Comparison of ENCODE assay signal across 18 cellular contexts in genomic region chr3:77362936-77363335, GRCh38.
DNase-seq lines count a peak whose midpoint lies in the region; ATAC-seq, FAIRE-seq and TF ChIP-seq lines count a peak whose summit lies in the region.
"Had no signal": no experiment of that assay in that cellular context is flagged by ENCODE, and none has a peak within 500 bp of the region (broad histone marks: within the 10 kb centered on the region; RNA-seq: fewer than 3 reads in every experiment).

No MANE protein-coding gene starts in this region.

- no peak for TF ChIP-seq EP300 in SK-N-SH (IDR thresholded peaks at IDR 0.05; ENCODE audit: borderline replicate concordance in 1 of 2, low read depth in 1 of 2, low read length in 1 of 2)

- FAIRE-seq in bronchial epithelial cell (lab: Jason Lieb, UNC), result no peak
- FAIRE-seq: GM12891, GM18507, H54 had no signal

- H3K4me1 ChIP-seq in foreskin keratinocyte (peaks cover 7% of the 10 kb centered on the region), SK-N-SH (ENCODE audit: control insufficient read depth in 1 of 2, insufficient read depth in 2 of 2, low read depth in 1 of 2, low read length in 1 of 2) (peaks cover 0 to 2% of the 10 kb centered on the region in 2 experiments; a peak in 1 of 4 replicates)

- CTCF ChIA-PET in SK-N-SH (lab: Yijun Ruan, JAX), result interaction anchor here (0.6 to 0.8 kb wide), 2 partner anchors 15 to 1344 kb away, joined by 3 to 4 read pairs; no protein-coding TSS in a partner anchor

- ATAC-seq in foreskin keratinocyte (peak; percentile 46), GM21619 (IDR thresholded peaks at IDR 0.05; ENCODE audit: unreplicated experiment) (no peak), HG02610 (IDR thresholded peaks at IDR 0.05; ENCODE audit: unreplicated experiment) (no peak)

- no peaks in the 10 kb centered on the region for H4K20me1 ChIP-seq in SK-N-SH (ENCODE audit: insufficient read depth)

- TF ChIP-seq CTCF in bronchial epithelial cell (IDR thresholded peaks at IDR 0.05; ENCODE audit: insufficient read depth, low read length, severe bottlenecking) (no peak), foreskin keratinocyte (conservative IDR thresholded peaks at IDR 0.05) (no peak), SK-N-SH (IDR thresholded peaks at IDR 0.05) (no peak)

- H3K27me3 ChIP-seq in bronchial epithelial cell (ENCODE audit: control insufficient read depth, insufficient read depth, low read length) (no peaks in the 10 kb centered on the region), foreskin keratinocyte (no peaks in the 10 kb centered on the region), SK-N-SH (ENCODE audit: insufficient read depth) (no peaks in the 10 kb centered on the region)

- no peak overlapping the region for H2AFZ ChIP-seq in SK-N-SH (ENCODE audit: low read depth)

- H3K4me3 ChIP-seq in bronchial epithelial cell (ENCODE audit: low read depth, low read length) (no peak overlapping the region), SK-N-SH (ENCODE audit: low read depth in 2 of 2, low read length in 1 of 2) (no peak overlapping the region)

- no peak for TF ChIP-seq RAD21 in SK-N-SH (IDR thresholded peaks at IDR 0.05; ENCODE audit: low read length)

- H3K27ac ChIP-seq in foreskin keratinocyte (no peak overlapping the region), SK-N-SH (ENCODE audit: low read depth in 2 of 2, low read length in 1 of 2) (no peak overlapping the region)

- no peaks in the 10 kb centered on the region for H3K9me3 ChIP-seq in SK-N-SH

- H3K4me2 ChIP-seq in SK-N-SH, result no peak overlapping the region

- peak; percentile 33 for DNase-seq in bronchial epithelial cell (ENCODE audit: low read depth)
- DNase-seq in foreskin keratinocyte, result peak; percentile 24 to 37
- peak; percentile 1 for DNase-seq in renal cortical epithelial cell (ENCODE audit: low read depth)
- no peak for DNase-seq in SK-N-SH
- DNase-seq: C1 segment of cervical spinal cord; Calu3; CD4-positive, alpha-beta memory T cell; COR-L47; DMS53; DMS79 treated with DMSO at 0.1 percent for 48 hours; GF-D8; GOT3; HCEC 1CT had no signal

- H3K36me3 ChIP-seq in bronchial epithelial cell (ENCODE audit: control insufficient read depth, insufficient read depth, low read length) (no peaks in the 10 kb centered on the region), SK-N-SH (replicated peaks in 1 of 2; ENCODE audit: control insufficient read depth in 1 of 2, insufficient read depth in 2 of 2, low read length in 1 of 2) (no peaks in the 10 kb centered on the region)

- H3F3A ChIP-seq in SK-N-SH (replicated peaks; ENCODE audit: insufficient read depth), result no peaks in the 10 kb centered on the region

- POLR2A ChIA-PET in SK-N-SH (lab: Yijun Ruan, JAX), result interaction anchor here (0.5 kb wide), 1 partner anchor 71 kb away, joined by 5 read pairs; no protein-coding TSS in a partner anchor

- no peak overlapping the region for H3K9ac ChIP-seq in SK-N-SH

- no peaks in the 10 kb centered on the region for H3K79me2 ChIP-seq in SK-N-SH (ENCODE audit: insufficient read depth)

- 43% methylated on average over 1 of the region's 1 CpG for WGBS in SK-N-SH (ENCODE audit: low lambda C conversion rate)

- no peaks in the 10 kb centered on the region for H3K9me2 ChIP-seq in SK-N-SH

TF ChIP-seq in SK-N-SH, 30 proteins besides CTCF, POLR2A, EP300 and RAD21:
- TF ChIP-seq YY1 (IDR thresholded peaks at IDR 0.05; ENCODE audit: low read depth) (no peak), MXI1 (IDR thresholded peaks at IDR 0.05; ENCODE audit: low read depth, low read length) (no peak), ZBTB33 (IDR thresholded peaks at IDR 0.05; ENCODE audit: borderline replicate concordance, low read depth) (no peak), RCOR1 (IDR thresholded peaks at IDR 0.05; ENCODE audit: low read length) (no peak), MAX (IDR thresholded peaks at IDR 0.05; ENCODE audit: low read depth) (no peak), TAF1 (IDR thresholded peaks at IDR 0.05; ENCODE audit: borderline replicate concordance, low read depth, low read length) (no peak), CHD2 (IDR thresholded peaks at IDR 0.05; ENCODE audit: low read length, partially characterized antibody) (no peak), EZH2phosphoT487 (IDR thresholded peaks at IDR 0.05; ENCODE audit: borderline replicate concordance, low read depth) (no peak)
